ENCODE assay signal across 8 cellular contexts in the genomic region with DNA sequence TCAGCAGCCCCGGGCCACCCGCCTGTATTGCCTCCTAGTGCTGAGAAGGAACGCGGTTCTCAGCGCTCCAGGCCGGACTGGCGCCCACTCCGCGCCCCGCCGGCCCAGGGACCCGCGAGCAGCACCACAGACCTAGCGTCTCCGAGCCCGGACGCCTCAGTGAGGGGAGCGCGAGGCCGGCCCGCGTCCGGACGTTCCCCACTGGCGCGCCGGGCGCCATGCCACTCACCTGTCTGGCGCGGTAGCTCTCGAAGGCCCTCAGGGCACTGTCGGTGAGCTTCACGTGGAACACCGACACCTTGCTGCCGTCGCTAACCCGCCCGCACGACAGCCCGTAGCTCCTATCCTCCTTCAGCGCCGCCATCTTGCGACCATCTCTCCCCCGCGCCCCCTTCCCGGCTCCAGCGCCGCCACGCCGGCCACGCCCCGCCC. TPM values are rescaled to one million over a fixed set of nuclear protein-coding genes. Genes with fewer than 3 reads are reported as not detected.
DNase-seq lines count a peak whose midpoint lies in the region; ATAC-seq and TF ChIP-seq lines count a peak whose summit lies in the region.

A gene (minus strand): TSS at position 379 of the 432 bp plus-strand sequence. CDS start 15 bp downstream, at position 364.

- TF ChIP-seq CTCF in activated CD8-positive, alpha-beta T cell treated with anti-CD3 and anti-CD28 coated beads for 36 hours (IDR thresholded peaks at IDR 0.05) = no peak

- H3K36me3 ChIP-seq in skeletal muscle tissue (ENCODE audit: control insufficient read depth in 3 of 3, insufficient read depth in 3 of 3, low read length in 3 of 3) = no peaks in the 10 kb centered on the region

- H3K36me3 Mint-ChIP-seq in activated CD8-positive, alpha-beta T cell treated with anti-CD3 and anti-CD28 coated beads for 36 hours (ENCODE audit: low read depth) = no peaks in the 10 kb centered on the region

- no peaks in the 10 kb centered on the region for H3K9me3 Mint-ChIP-seq in activated CD8-positive, alpha-beta T cell treated with anti-CD3 and anti-CD28 coated beads for 36 hours

- peak within 1 kb of the TSS; percentile 94 for H3K27ac Mint-ChIP-seq in activated CD8-positive, alpha-beta T cell treated with anti-CD3 and anti-CD28 coated beads for 36 hours

- ATAC-seq in HG02588 (IDR thresholded peaks at IDR 0.05; ENCODE audit: unreplicated experiment) (peak; percentile 1), right cardiac atrium (peak; percentile 12 to 20)
- no peak for ATAC-seq in activated CD8-positive, alpha-beta T cell treated with anti-CD3 and anti-CD28 coated beads for 36 hours

- no peaks in the 10 kb centered on the region for H3K27me3 Mint-ChIP-seq in activated CD8-positive, alpha-beta T cell treated with anti-CD3 and anti-CD28 coated beads for 36 hours

- DNase-seq in Daoy (ENCODE audit: low read depth) (no peak), right cardiac atrium (no peak), COLO829 (ENCODE audit: low spot score) (no peak), NCI-H510A (lab: John Stamatoyannopoulos, UW) (no peak)
- no peak for DNase-seq in activated CD8-positive, alpha-beta T cell treated with anti-CD3 and anti-CD28 coated beads for 36 hours
- DNase-seq in stimulated activated CD4-positive, alpha-beta T cell treated with anti-CD3 and anti-CD28 coated beads, Interleukin-4, amount 100 ng/mL, for 4 hours = no peak

- peaks cover 5% of the 10 kb centered on the region for H3K4me1 ChIP-seq in right cardiac atrium (ENCODE audit: control insufficient read depth, insufficient read depth, low read length)
- H3K4me1 ChIP-seq in skeletal muscle tissue (ENCODE audit: control insufficient read depth in 3 of 3, insufficient read depth in 3 of 3, low read length in 3 of 3) = peaks cover 25 to 31% (median 26%) of the 10 kb centered on the region in 3 donors

- H3K4me3 Mint-ChIP-seq in activated CD8-positive, alpha-beta T cell treated with anti-CD3 and anti-CD28 coated beads for 36 hours = peak within 1 kb of the TSS; percentile 76

- peaks cover 13% of the 10 kb centered on the region for H3K4me1 Mint-ChIP-seq in activated CD8-positive, alpha-beta T cell treated with anti-CD3 and anti-CD28 coated beads for 36 hours (ENCODE audit: low read depth)

- H3K27ac ChIP-seq in right cardiac atrium (ENCODE audit: low read length) (peak within 1 kb of the TSS; percentile 93), skeletal muscle tissue (ENCODE audit: low read depth, low read length) (peak within 1 kb of the TSS; percentile 100)

- H3K4me3 ChIP-seq in right cardiac atrium (ENCODE audit: low read length) (peak within 1 kb of the TSS; percentile 90), skeletal muscle tissue (ENCODE audit: low read length in 3 of 3) (peak within 1 kb of the TSS; percentile 91 to 100 (median 98))

- CTCF ChIA-PET in activated CD8-positive, alpha-beta T cell treated with anti-CD3 and anti-CD28 coated beads for 36 hours (lab: Charles Lee) = interaction anchor here (1.0 to 6.6 kb wide), 14 partner anchors 15 to 397 kb away, joined by 3 to 97 read pairs (median 10); a partner anchor contains a TSS

- H3K9ac ChIP-seq in skeletal muscle tissue (ENCODE audit: low read depth in 1 of 3, low read length in 3 of 3) = peak within 1 kb of the TSS; percentile 99 to 100 (median 100)

- H3K27me3 ChIP-seq in right cardiac atrium (ENCODE audit: control insufficient read depth, insufficient read depth) = no peaks in the 10 kb centered on the region
- H3K27me3 ChIP-seq in skeletal muscle tissue (ENCODE audit: control insufficient read depth in 3 of 3, insufficient read depth in 3 of 3, low read length in 3 of 3) = no peaks in the 10 kb centered on the region

- H3K9me3 ChIP-seq in right cardiac atrium (ENCODE audit: control insufficient read depth, low read length) = no peaks in the 10 kb centered on the region
- H3K9me3 ChIP-seq in skeletal muscle tissue (ENCODE audit: control insufficient read depth in 3 of 3, low read length in 3 of 3) = no peaks in the 10 kb centered on the region

- intact Hi-C loops in activated CD8-positive, alpha-beta T cell treated with anti-CD3 and anti-CD28 coated beads for 36 hours (cut with micrococcal nuclease) = loop anchor here (5.0 kb wide), 3 partner anchors 36 to 116 kb away; a partner anchor contains a TSS
- intact Hi-C loops in right cardiac atrium (cut with DNase I) = loop anchor here in 2 of 4 donors (5.0 to 10.0 kb wide), 2 partner anchors 49 to 57 kb away; no protein-coding TSS in a partner anchor

- WGBS in right cardiac atrium = under 1% methylated on average over 52 of the region's 52 CpGs

- POLR2A ChIA-PET in activated CD8-positive, alpha-beta T cell treated with anti-CD3 and anti-CD28 coated beads for 36 hours (lab: Charles Lee) = interaction anchor here (0.7 to 3.8 kb wide), 14 partner anchors 10 to 423 kb away, joined by 3 to 20 read pairs (median 4); a partner anchor contains a TSS

RNA-seq across cellular contexts. Expression of the gene that starts here (rescaled TPM):
- total RNA-seq in Daoy (2014; rRNA removed; shearing (Covaris generic)) = 12.8 and 14.2 TPM in 2 replicates
- 10 to 100 TPM; 20.1 to 21.9 TPM for total RNA-seq in activated CD8-positive, alpha-beta T cell treated with anti-CD3 and anti-CD28 coated beads for 36 hours
- total RNA-seq in right cardiac atrium (10 to 100 TPM; 12.6 to 19.0 (median 14.0) TPM), skeletal muscle tissue (24.5 TPM)
- 9.3 TPM for polyA plus RNA-seq in right cardiac atrium
